ENCODE assay signal across 8 cellular contexts in genomic region chr6:43771858-43772570, GRCh38. TPM values are rescaled to one million over a fixed set of nuclear protein-coding genes. Genes with fewer than 3 reads are reported as not detected.
DNase-seq lines count a peak whose midpoint lies in the region; ATAC-seq, FAIRE-seq and TF ChIP-seq lines count a peak whose summit lies in the region.

No MANE protein-coding gene starts in this region.

- POLR2A ChIA-PET in HCT116 (lab: Charles Lee) = interaction anchor here (1.1 to 2.2 kb wide), 4 partner anchors 15 to 227 kb away, joined by 3 to 7 read pairs (median 3); partner anchors contain the start of gene GTPBP2

- TF ChIP-seq POLR2A in HCT116 (IDR thresholded peaks at IDR 0.05; ENCODE audit: borderline replicate concordance, extremely low read depth, insufficient read depth, insufficient read length) = no peak

- H3K27me3 ChIP-seq in HCT116 (ENCODE audit: insufficient read depth, low read length) (no peaks in the 10 kb centered on the region), right cardiac atrium (ENCODE audit: control insufficient read depth, insufficient read depth) (no peaks in the 10 kb centered on the region), psoas muscle (ENCODE audit: insufficient read depth in 3 of 3, low read length in 2 of 3) (no peaks in the 10 kb centered on the region)

- RAD21 ChIA-PET in HCT116 (lab: Charles Lee; ENCODE audit: low non-redundant PET in 1 of 2, low total read pairs in 2 of 2, uncharacterized antibody in 2 of 2, unreplicated experiment in 2 of 2) = interaction anchor here in 1 of 2 experiments (1.5 kb wide), 1 partner anchor 307 kb away, joined by 3 read pairs; no protein-coding TSS in a partner anchor

- no peak for FAIRE-seq in RCC 7860 (lab: Jason Lieb, UNC)

- CTCF ChIA-PET in HCT116 (lab: Charles Lee) = interaction anchor here (1.1 to 2.8 kb wide), 3 partner anchors 104 to 307 kb away, joined by 3 to 18 read pairs (median 3); no protein-coding TSS in a partner anchor

- H3K27ac ChIP-seq in HCT116 (ENCODE audit: low read depth, low read length) = peak overlapping the region; percentile 95
- peak overlapping the region; percentile 11 for H3K27ac ChIP-seq in adipose tissue (ENCODE audit: low read depth, low read length)
- H3K27ac ChIP-seq in right cardiac atrium (ENCODE audit: low read length) = peak overlapping the region; percentile 95
- H3K27ac ChIP-seq in psoas muscle = peak overlapping the region; percentile 99

- peak overlapping the region; percentile 88 for H3K4me2 ChIP-seq in HCT116 (ENCODE audit: low read length)

- DNase-seq in CD1c-positive myeloid dendritic cell (ENCODE audit: extremely low spot score) (peak; percentile 60), HCT116 (ENCODE audit: low read depth, low spot score) (no peak), SK-MEL-5 (ENCODE audit: low read depth, low spot score) (peak; percentile 46), right cardiac atrium (peak; percentile 74 to 89 (median 89)), psoas muscle (peak; percentile 84 to 92), RCC 7860 (ENCODE audit: low spot score) (no peak)

- TF ChIP-seq CTCF in HCT116 (IDR thresholded peaks at IDR 0.05 in 2 of 3, conservative IDR thresholded peaks at IDR 0.05 in 1 of 3; ENCODE audit: borderline replicate concordance in 1 of 3, insufficient read depth in 1 of 3, low read depth in 2 of 3, low read length in 2 of 3) (no peak), psoas muscle (IDR thresholded peaks at IDR 0.05) (no peak)

- no peaks in the 10 kb centered on the region for H3K9me3 ChIP-seq in HCT116 (ENCODE audit: control insufficient read depth in 1 of 2, insufficient read depth in 1 of 2, low read depth in 1 of 2, low read length in 2 of 2)
- H3K9me3 ChIP-seq in right cardiac atrium (ENCODE audit: control insufficient read depth, low read length) = no peaks in the 10 kb centered on the region
- H3K9me3 ChIP-seq in psoas muscle = no peaks in the 10 kb centered on the region

- H3K36me3 ChIP-seq in HCT116 (ENCODE audit: control insufficient read depth in 1 of 2, insufficient read depth in 2 of 2, low read length in 2 of 2) (peaks cover 9 to 13% of the 10 kb centered on the region in 2 experiments; a peak in 3 of 4 replicates), psoas muscle (ENCODE audit: insufficient read depth in 1 of 2, low read depth in 1 of 2) (peaks cover 0 to 25% of the 10 kb centered on the region in 2 donors)

- in situ Hi-C loops in SK-MEL-5 (cut with HindIII; ENCODE audit: low pct_unique_long_range_greater_than_20kb, low sequenced_read_pairs) = no loop called here

- H3K4me1 ChIP-seq in HCT116 (ENCODE audit: control insufficient read depth in 1 of 2, insufficient read depth in 2 of 2, low read length in 2 of 2) = peaks cover 38 to 50% of the 10 kb centered on the region in 2 experiments
- H3K4me1 ChIP-seq in right cardiac atrium (ENCODE audit: control insufficient read depth, insufficient read depth, low read length) = peaks cover 13% of the 10 kb centered on the region
- H3K4me1 ChIP-seq in psoas muscle = peaks cover 37% of the 10 kb centered on the region

- BruUV-seq in HCT116 (replicated peaks; lab: Mats Ljungman, UMichigan) = TSS peak; percentile 58

- intact Hi-C loops in HCT116 (cut with micrococcal nuclease) (loop anchor here (5.0 kb wide), 2 partner anchors 65 to 145 kb away; partner anchors contain the start of gene GTPBP2), right cardiac atrium (cut with DNase I) (loop anchor here (2.0 to 5.0 kb wide), 5 partner anchors 65 to 303 kb away; no protein-coding TSS in a partner anchor), psoas muscle (cut with DNase I) (loop anchor here (2.0 to 5.0 kb wide), 4 partner anchors 67 to 475 kb away; partner anchors contain the start of gene HSP90AB1 (in 1 of the 2))

- no peaks in the 10 kb centered on the region for H4K20me1 ChIP-seq in HCT116 (ENCODE audit: insufficient read depth)

- WGBS in adipose tissue, 3 donors = 7 to 16% (median 8%) methylated on average over 23 to 48 of the region's 48 CpGs
- 4% methylated on average over 48 of the region's 48 CpGs for WGBS in right cardiac atrium
- 2 to 9% (median 3%) methylated on average over 18 to 48 of the region's 48 CpGs for WGBS in psoas muscle, 3 donors

- H3K4me3 ChIP-seq in HCT116 (replicated peaks in 1 of 2; ENCODE audit: low read depth in 1 of 2, low read length in 2 of 2) (peak overlapping the region; percentile 93), right cardiac atrium (ENCODE audit: low read length) (peak overlapping the region; percentile 64), psoas muscle (peak overlapping the region; percentile 97)

- no peak overlapping the region for H2AFZ ChIP-seq in HCT116 (ENCODE audit: low read depth, low read length, poor library complexity, severe bottlenecking)

- H3K9me2 ChIP-seq in HCT116 (ENCODE audit: insufficient read depth) = no peaks in the 10 kb centered on the region

- peak overlapping the region; percentile 89 for H3K9ac ChIP-seq in HCT116 (ENCODE audit: low read length)

- ATAC-seq in HCT116 (peak; percentile 48), right cardiac atrium (peak; percentile 20 to 24), psoas muscle (peak; percentile 30 to 53 (median 50)), GM21367 (IDR thresholded peaks at IDR 0.05; ENCODE audit: unreplicated experiment) (no peak)

- peaks cover 68% of the 10 kb centered on the region for H3K79me2 ChIP-seq in HCT116 (ENCODE audit: insufficient read depth, low read length)

- TF ChIP-seq RAD21 in HCT116 (IDR thresholded peaks at IDR 0.05; ENCODE audit: low read depth) = no peak

TF ChIP-seq in HCT116, 20 proteins besides CTCF, POLR2A, EP300 and RAD21:
- no peak for TF ChIP-seq ZFX (IDR thresholded peaks at IDR 0.05)
- peak; percentile 30; the same call in 1 of the 2 replicates for TF ChIP-seq POLR2AphosphoS5 (IDR thresholded peaks at IDR 0.05; ENCODE audit: low read depth, low read length)
- TF ChIP-seq ZNF274 (IDR thresholded peaks at IDR 0.05; ENCODE audit: low read depth, low read length) = no peak
TF ChIP-seq in HCT116: peak in this region for 1.

RNA-seq across cellular contexts. Expression of gene VEGFA, which starts 2.0 kb away (rescaled TPM):
- total RNA-seq in HCT116 (2021; ENCODE audit: unreplicated experiment) (112 TPM), right cardiac atrium (100 to 1,000 TPM; 163 to 296 (median 219) TPM), psoas muscle (100 to 1,000 TPM; 132 to 345 (median 208) TPM)
- 196 and 304 TPM in 2 replicates for polyA plus RNA-seq in HCT116 (2012)
- 35.5 and 37.2 TPM in 2 replicates for total RNA-seq in SK-MEL-5 (2014; rRNA removed; shearing (Covaris generic))
- polyA plus RNA-seq in SK-MEL-5 (2015; cell fraction: cytosol; rRNA removed) = 48.8 and 80.5 TPM in 2 replicates
- 507 and 526 TPM in 2 replicates for polyA plus RNA-seq in SK-MEL-5 (2015; cell fraction: nucleus; rRNA removed)
- polyA plus RNA-seq in adipose tissue (100 to 1,000 TPM in 1 of 3 donors, 10 to 100 TPM in 2; 67.5 to 260 (median 90.8) TPM), right cardiac atrium (246 TPM), psoas muscle (100 to 1,000 TPM in 1 of 3 donors, 10 to 100 TPM in 2; 78.1 to 125 (median 88.3) TPM)

Comparison
In these comparisons a context has a peak if more than half of its experiments do, and no peak if none do; other contexts are left out.
1. DNase-seq: peak in CD1c-positive myeloid dendritic cell (single experiment), SK-MEL-5 (single experiment), right cardiac atrium (3 of 3) and psoas muscle (2 of 2); none in HCT116 (single experiment) and RCC 7860 (single experiment).
2. H3K27ac ChIP-seq: peak in every context shown above with its lines; median percentile 99 in psoas muscle; 95 in HCT116; 95 in right cardiac atrium; 11 in adipose tissue.
3. Peak in every context shown above with its lines, with median percentiles within 50 percentile points of each other: H3K4me3 ChIP-seq.